In genomic region chr5:178153530-178154340, GRCh38 we compare ENCODE assay signal across 1 cellular context.
A peak's percentile ranks its signal among the peaks of the same experiment; 100 is the strongest.
TF ChIP-seq lines count a peak whose summit lies in the region.

NHP2 (minus strand) TSS chr5:178153885; CDS start chr5:178153817, 68 bp downstream.

TF ChIP-seq in GM23338, 12 proteins besides CTCF, POLR2A, EP300 and RAD21:
- TF ChIP-seq EZH2 (IDR thresholded peaks at IDR 0.05; ENCODE audit: low read depth, unreplicated experiment) (no peak), JUNB (IDR thresholded peaks at IDR 0.05; ENCODE audit: unreplicated experiment) (no peak), POLR2AphosphoS5 (IDR thresholded peaks at IDR 0.05; ENCODE audit: low read depth) (peak; percentile 76), CREB1 (CRISPR knock-in tag; IDR thresholded peaks at IDR 0.05; ENCODE audit: low read depth) (peak; percentile 95)
